13 cellular contexts compared by ENCODE assay signal in the genomic region with DNA sequence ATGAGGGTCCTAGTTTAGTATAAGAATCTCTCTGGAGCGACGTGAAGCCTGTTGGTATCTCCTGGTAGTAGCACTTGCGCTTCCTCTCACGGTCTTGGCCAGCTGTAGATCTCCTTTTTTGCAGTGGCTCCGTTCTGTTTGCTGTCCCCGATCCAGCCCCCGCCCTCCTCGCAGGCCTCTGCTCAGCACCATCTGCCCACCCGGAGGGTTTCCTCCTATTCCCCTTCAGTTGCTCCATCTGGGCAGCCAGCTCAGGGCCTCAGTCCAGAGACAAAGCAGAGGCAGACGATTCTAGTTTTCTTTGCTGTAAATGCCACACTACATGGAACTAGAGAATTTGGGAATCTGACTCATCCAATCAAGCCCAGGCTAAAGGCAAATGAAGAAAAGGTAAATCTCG.
A peak's percentile ranks its signal among the peaks of the same experiment; 100 is the strongest.
DNase-seq lines count a peak whose midpoint lies in the region; ATAC-seq and TF ChIP-seq lines count a peak whose summit lies in the region.
"Had no signal": no experiment of that assay in that cellular context is flagged by ENCODE, and none has a peak within 500 bp of the region (broad histone marks: within the 10 kb centered on the region; RNA-seq: fewer than 3 reads in every experiment).

No MANE protein-coding gene starts in this region.

- CTCF ChIA-PET in activated CD8-positive, alpha-beta T cell treated with anti-CD3 and anti-CD28 coated beads for 36 hours (lab: Charles Lee): interaction anchor here (2.4 kb wide), 1 partner anchor 193 kb away, joined by 7 read pairs; no protein-coding TSS in a partner anchor

- WGBS in heart left ventricle, 4 donors: 21 to 35% (median 25%) methylated on average over 11 of the region's 11 CpGs

- H3K4me3 ChIP-seq in heart left ventricle: peak overlapping the region in 8 of 12 donors; percentile 6 to 39 (median 26)

- peaks cover 4% of the 10 kb centered on the region for H3K36me3 Mint-ChIP-seq in brain
- H3K36me3 Mint-ChIP-seq in mesothelial cell of epicardium: no peaks in the 10 kb centered on the region
- peaks cover 1% of the 10 kb centered on the region for H3K36me3 Mint-ChIP-seq in activated CD8-positive, alpha-beta T cell treated with anti-CD3 and anti-CD28 coated beads for 36 hours (ENCODE audit: low read depth)
- H3K36me3 Mint-ChIP-seq: naive B cell had no signal

- H3K27ac Mint-ChIP-seq in brain (peak overlapping the region; percentile 67 to 94 (median 88)), mesothelial cell of epicardium (peak overlapping the region; percentile 13)
- no peak overlapping the region for H3K27ac Mint-ChIP-seq in activated CD8-positive, alpha-beta T cell treated with anti-CD3 and anti-CD28 coated beads for 36 hours
- H3K27ac Mint-ChIP-seq: naive B cell had no signal

- peaks cover 0 to 2% (median 0%) of the 10 kb centered on the region in 5 experiments for H3K9me3 Mint-ChIP-seq in brain
- H3K9me3 Mint-ChIP-seq in mesothelial cell of epicardium: no peaks in the 10 kb centered on the region
- no peaks in the 10 kb centered on the region for H3K9me3 Mint-ChIP-seq in activated CD8-positive, alpha-beta T cell treated with anti-CD3 and anti-CD28 coated beads for 36 hours
- H3K9me3 Mint-ChIP-seq: naive B cell had no signal

- no peaks in the 10 kb centered on the region for H3K27me3 ChIP-seq in heart left ventricle
- H3K27me3 ChIP-seq: foreskin keratinocyte had no signal

- peaks cover 10% of the 10 kb centered on the region for H3K27me3 Mint-ChIP-seq in brain
- H3K27me3 Mint-ChIP-seq in mesothelial cell of epicardium (ENCODE audit: low read depth): no peaks in the 10 kb centered on the region
- H3K27me3 Mint-ChIP-seq in activated CD8-positive, alpha-beta T cell treated with anti-CD3 and anti-CD28 coated beads for 36 hours: no peaks in the 10 kb centered on the region

- H3K36me3 ChIP-seq in heart left ventricle: no peaks in the 10 kb centered on the region

- POLR2A ChIA-PET in activated CD8-positive, alpha-beta T cell treated with anti-CD3 and anti-CD28 coated beads for 36 hours (lab: Charles Lee): interaction anchor here (1.5 kb wide), 1 partner anchor 14 kb away, joined by 4 read pairs; no protein-coding TSS in a partner anchor

- intact Hi-C loops in heart left ventricle (cut with DNase I) (no loop called here), Right ventricle myocardium superior (cut with DNase I) (no loop called here)
- intact Hi-C loops in activated CD8-positive, alpha-beta T cell treated with anti-CD3 and anti-CD28 coated beads for 36 hours (cut with micrococcal nuclease): no loop called here

- H3K9me3 ChIP-seq in heart left ventricle: no peaks in the 10 kb centered on the region

- peak overlapping the region; percentile 59 to 72 (median 71) for H3K4me3 Mint-ChIP-seq in brain
- H3K4me3 Mint-ChIP-seq in mesothelial cell of epicardium: peak overlapping the region; percentile 5
- H3K4me3 Mint-ChIP-seq in activated CD8-positive, alpha-beta T cell treated with anti-CD3 and anti-CD28 coated beads for 36 hours: no peak overlapping the region
- H3K4me3 Mint-ChIP-seq: naive B cell had no signal

- H3K4me1 Mint-ChIP-seq in brain (peaks cover 57% of the 10 kb centered on the region), mesothelial cell of epicardium (peaks cover 30% of the 10 kb centered on the region)
- peaks cover 21% of the 10 kb centered on the region for H3K4me1 Mint-ChIP-seq in activated CD8-positive, alpha-beta T cell treated with anti-CD3 and anti-CD28 coated beads for 36 hours (ENCODE audit: low read depth)

- peak overlapping the region in 1 of 12 donors; percentile 28 for H3K27ac ChIP-seq in heart left ventricle
- H3K27ac ChIP-seq: foreskin keratinocyte had no signal

- no peak for TF ChIP-seq CTCF in heart left ventricle (IDR thresholded peaks at IDR 0.05)
- no peak for TF ChIP-seq CTCF in brain (conservative IDR thresholded peaks at IDR 0.05)
- TF ChIP-seq CTCF in mesothelial cell of epicardium (IDR thresholded peaks at IDR 0.05; ENCODE audit: unreplicated experiment): no peak
- no peak for TF ChIP-seq CTCF in activated CD8-positive, alpha-beta T cell treated with anti-CD3 and anti-CD28 coated beads for 36 hours (IDR thresholded peaks at IDR 0.05)

- TF ChIP-seq POLR2A in heart left ventricle (IDR thresholded peaks at IDR 0.05): no peak

- ATAC-seq in heart left ventricle: peak; percentile 50 to 62 (median 53)
- ATAC-seq in Right ventricle myocardium superior (ENCODE audit: poor library complexity): no peak
- ATAC-seq in GM19035 (IDR thresholded peaks at IDR 0.05; ENCODE audit: unreplicated experiment): no peak
- no peak for ATAC-seq in activated CD8-positive, alpha-beta T cell treated with anti-CD3 and anti-CD28 coated beads for 36 hours
- ATAC-seq: foreskin keratinocyte had no signal

- H3K4me1 ChIP-seq in heart left ventricle: peaks cover 0 to 7% (median 1%) of the 10 kb centered on the region in 12 donors
- H3K4me1 ChIP-seq: foreskin keratinocyte had no signal

- DNase-seq in heart left ventricle (no peak), Right ventricle myocardium superior (no peak), mesothelial cell of epicardium (ENCODE audit: low spot score in 2 of 2, unreplicated experiment in 2 of 2) (no peak), NCI-H2227 (lab: John Stamatoyannopoulos, UW; ENCODE audit: unreplicated experiment) (no peak)
- DNase-seq in central memory CD4-positive, alpha-beta T cell: no peak
- DNase-seq in activated CD8-positive, alpha-beta T cell treated with anti-CD3 and anti-CD28 coated beads for 36 hours: no peak
- DNase-seq: activated CD4-positive, alpha-beta T cell treated with anti-CD3 and anti-CD28 coated beads, Interleukin-2, amount 50 U/mL, for 48 hours; foreskin keratinocyte; MV-4-11; naive B cell; stimulated activated CD4-positive, alpha-beta T cell treated with anti-CD3 and anti-CD28 coated beads, Interleukin-4, amount 100 ng/mL, for 4 hours had no signal

Comparison
In these comparisons a context has a peak if more than half of its experiments do, and no peak if none do; other contexts are left out.
1. ATAC-seq: peak in heart left ventricle (4 of 4); none in Right ventricle myocardium superior (single experiment), GM19035 (single experiment) and activated CD8-positive, alpha-beta T cell treated with anti-CD3 and anti-CD28 coated beads for 36 hours (single experiment).